ENCODE assay signal across 2 cellular contexts in the genomic region with DNA sequence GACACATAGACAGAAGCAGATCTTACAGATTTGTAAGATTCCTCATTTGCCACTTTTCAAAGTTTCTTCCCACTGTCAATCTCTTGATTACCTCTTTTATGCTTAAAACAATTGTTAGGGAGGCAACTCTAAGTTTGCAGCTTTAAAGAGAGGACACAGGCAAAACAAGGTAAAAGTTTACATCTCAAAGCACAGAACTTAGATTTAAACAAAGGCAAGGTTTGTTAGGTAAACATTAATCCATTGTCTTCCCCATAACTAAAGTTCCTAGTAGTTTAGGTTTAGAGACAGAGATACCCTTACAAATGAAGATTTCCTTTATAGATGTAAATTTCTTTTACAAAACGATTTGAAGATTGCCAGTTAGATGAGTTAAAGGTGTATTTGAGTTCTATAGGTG.
TF ChIP-seq lines count a peak whose summit lies in the region.

No MANE protein-coding gene starts in this region.

TF ChIP-seq in GM23338, 12 proteins besides CTCF, POLR2A, EP300 and RAD21 (continued from another document):
- TF ChIP-seq, protein P1, sequence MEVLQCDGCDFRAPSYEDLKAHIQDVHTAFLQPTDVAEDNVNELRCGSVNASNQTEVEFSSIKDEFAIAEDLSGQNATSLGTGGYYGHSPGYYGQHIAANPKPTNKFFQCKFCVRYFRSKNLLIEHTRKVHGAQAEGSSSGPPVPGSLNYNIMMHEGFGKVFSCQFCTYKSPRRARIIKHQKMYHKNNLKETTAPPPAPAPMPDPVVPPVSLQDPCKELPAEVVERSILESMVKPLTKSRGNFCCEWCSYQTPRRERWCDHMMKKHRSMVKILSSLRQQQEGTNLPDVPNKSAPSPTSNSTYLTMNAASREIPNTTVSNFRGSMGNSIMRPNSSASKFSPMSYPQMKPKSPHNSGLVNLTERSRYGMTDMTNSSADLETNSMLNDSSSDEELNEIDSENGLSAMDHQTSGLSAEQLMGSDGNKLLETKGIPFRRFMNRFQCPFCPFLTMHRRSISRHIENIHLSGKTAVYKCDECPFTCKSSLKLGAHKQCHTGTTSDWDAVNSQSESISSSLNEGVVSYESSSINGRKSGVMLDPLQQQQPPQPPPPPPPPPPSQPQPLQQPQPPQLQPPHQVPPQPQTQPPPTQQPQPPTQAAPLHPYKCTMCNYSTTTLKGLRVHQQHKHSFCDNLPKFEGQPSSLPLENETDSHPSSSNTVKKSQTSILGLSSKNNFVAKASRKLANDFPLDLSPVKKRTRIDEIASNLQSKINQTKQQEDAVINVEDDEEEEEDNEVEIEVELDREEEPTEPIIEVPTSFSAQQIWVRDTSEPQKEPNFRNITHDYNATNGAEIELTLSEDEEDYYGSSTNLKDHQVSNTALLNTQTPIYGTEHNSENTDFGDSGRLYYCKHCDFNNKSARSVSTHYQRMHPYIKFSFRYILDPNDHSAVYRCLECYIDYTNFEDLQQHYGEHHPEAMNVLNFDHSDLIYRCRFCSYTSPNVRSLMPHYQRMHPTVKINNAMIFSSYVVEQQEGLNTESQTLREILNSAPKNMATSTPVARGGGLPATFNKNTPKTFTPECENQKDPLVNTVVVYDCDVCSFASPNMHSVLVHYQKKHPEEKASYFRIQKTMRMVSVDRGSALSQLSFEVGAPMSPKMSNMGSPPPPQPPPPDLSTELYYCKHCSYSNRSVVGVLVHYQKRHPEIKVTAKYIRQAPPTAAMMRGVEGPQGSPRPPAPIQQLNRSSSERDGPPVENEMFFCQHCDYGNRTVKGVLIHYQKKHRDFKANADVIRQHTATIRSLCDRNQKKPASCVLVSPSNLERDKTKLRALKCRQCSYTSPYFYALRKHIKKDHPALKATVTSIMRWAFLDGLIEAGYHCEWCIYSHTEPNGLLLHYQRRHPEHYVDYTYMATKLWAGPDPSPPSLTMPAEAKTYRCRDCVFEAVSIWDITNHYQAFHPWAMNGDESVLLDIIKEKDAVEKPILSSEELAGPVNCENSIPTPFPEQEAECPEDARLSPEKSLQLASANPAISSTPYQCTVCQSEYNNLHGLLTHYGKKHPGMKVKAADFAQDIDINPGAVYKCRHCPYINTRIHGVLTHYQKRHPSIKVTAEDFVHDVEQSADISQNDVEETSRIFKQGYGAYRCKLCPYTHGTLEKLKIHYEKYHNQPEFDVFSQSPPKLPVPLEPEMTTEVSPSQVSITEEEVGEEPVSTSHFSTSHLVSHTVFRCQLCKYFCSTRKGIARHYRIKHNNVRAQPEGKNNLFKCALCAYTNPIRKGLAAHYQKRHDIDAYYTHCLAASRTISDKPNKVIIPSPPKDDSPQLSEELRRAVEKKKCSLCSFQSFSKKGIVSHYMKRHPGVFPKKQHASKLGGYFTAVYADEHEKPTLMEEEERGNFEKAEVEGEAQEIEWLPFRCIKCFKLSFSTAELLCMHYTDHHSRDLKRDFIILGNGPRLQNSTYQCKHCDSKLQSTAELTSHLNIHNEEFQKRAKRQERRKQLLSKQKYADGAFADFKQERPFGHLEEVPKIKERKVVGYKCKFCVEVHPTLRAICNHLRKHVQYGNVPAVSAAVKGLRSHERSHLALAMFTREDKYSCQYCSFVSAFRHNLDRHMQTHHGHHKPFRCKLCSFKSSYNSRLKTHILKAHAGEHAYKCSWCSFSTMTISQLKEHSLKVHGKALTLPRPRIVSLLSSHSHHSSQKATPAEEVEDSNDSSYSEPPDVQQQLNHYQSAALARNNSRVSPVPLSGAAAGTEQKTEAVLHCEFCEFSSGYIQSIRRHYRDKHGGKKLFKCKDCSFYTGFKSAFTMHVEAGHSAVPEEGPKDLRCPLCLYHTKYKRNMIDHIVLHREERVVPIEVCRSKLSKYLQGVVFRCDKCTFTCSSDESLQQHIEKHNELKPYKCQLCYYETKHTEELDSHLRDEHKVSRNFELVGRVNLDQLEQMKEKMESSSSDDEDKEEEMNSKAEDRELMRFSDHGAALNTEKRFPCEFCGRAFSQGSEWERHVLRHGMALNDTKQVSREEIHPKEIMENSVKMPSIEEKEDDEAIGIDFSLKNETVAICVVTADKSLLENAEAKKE (CRISPR knock-in tag; IDR thresholded peaks at IDR 0.05) = no peak
- TF ChIP-seq NANOG (IDR thresholded peaks at IDR 0.05; ENCODE audit: borderline replicate concordance) = peak; percentile 62; the same call in 1 of the 2 replicates
- TF ChIP-seq, protein P2, sequence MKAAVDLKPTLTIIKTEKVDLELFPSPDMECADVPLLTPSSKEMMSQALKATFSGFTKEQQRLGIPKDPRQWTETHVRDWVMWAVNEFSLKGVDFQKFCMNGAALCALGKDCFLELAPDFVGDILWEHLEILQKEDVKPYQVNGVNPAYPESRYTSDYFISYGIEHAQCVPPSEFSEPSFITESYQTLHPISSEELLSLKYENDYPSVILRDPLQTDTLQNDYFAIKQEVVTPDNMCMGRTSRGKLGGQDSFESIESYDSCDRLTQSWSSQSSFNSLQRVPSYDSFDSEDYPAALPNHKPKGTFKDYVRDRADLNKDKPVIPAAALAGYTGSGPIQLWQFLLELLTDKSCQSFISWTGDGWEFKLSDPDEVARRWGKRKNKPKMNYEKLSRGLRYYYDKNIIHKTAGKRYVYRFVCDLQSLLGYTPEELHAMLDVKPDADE (IDR thresholded peaks at IDR 0.05) = no peak
TF ChIP-seq in GM23338: peak in this region for 2.

TF ChIP-seq in WTC11, 78 proteins besides CTCF, POLR2A, EP300 and RAD21 (continued from another document):
- TF ChIP-seq, protein P3, sequence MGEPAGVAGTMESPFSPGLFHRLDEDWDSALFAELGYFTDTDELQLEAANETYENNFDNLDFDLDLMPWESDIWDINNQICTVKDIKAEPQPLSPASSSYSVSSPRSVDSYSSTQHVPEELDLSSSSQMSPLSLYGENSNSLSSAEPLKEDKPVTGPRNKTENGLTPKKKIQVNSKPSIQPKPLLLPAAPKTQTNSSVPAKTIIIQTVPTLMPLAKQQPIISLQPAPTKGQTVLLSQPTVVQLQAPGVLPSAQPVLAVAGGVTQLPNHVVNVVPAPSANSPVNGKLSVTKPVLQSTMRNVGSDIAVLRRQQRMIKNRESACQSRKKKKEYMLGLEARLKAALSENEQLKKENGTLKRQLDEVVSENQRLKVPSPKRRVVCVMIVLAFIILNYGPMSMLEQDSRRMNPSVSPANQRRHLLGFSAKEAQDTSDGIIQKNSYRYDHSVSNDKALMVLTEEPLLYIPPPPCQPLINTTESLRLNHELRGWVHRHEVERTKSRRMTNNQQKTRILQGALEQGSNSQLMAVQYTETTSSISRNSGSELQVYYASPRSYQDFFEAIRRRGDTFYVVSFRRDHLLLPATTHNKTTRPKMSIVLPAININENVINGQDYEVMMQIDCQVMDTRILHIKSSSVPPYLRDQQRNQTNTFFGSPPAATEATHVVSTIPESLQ (CRISPR knock-in tag; IDR thresholded peaks at IDR 0.05) = no peak
- TF ChIP-seq ZNF138 (CRISPR knock-in tag; conservative IDR thresholded peaks at IDR 0.05) (no peak), ZBTB21 (CRISPR knock-in tag; IDR thresholded peaks at IDR 0.05; ENCODE audit: borderline replicate concordance) (no peak), PRRX2 (CRISPR knock-in tag; IDR thresholded peaks at IDR 0.05) (no peak), GRHL2 (CRISPR knock-in tag; IDR thresholded peaks at IDR 0.05; ENCODE audit: insufficient replicate concordance, severe bottlenecking) (no peak)
- TF ChIP-seq, protein P4, sequence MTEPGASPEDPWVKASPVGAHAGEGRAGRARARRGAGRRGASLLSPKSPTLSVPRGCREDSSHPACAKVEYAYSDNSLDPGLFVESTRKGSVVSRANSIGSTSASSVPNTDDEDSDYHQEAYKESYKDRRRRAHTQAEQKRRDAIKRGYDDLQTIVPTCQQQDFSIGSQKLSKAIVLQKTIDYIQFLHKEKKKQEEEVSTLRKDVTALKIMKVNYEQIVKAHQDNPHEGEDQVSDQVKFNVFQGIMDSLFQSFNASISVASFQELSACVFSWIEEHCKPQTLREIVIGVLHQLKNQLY (CRISPR knock-in tag; IDR thresholded peaks at IDR 0.05) = no peak
- TF ChIP-seq, protein P5, sequence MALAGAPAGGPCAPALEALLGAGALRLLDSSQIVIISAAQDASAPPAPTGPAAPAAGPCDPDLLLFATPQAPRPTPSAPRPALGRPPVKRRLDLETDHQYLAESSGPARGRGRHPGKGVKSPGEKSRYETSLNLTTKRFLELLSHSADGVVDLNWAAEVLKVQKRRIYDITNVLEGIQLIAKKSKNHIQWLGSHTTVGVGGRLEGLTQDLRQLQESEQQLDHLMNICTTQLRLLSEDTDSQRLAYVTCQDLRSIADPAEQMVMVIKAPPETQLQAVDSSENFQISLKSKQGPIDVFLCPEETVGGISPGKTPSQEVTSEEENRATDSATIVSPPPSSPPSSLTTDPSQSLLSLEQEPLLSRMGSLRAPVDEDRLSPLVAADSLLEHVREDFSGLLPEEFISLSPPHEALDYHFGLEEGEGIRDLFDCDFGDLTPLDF (CRISPR knock-in tag; IDR thresholded peaks at IDR 0.05) = no peak
